ENCODE assay signal across 8 cellular contexts in genomic region chr22:37848587-37849088, GRCh38. TPM values are rescaled to one million over a fixed set of nuclear protein-coding genes. Genes with fewer than 3 reads are reported as not detected.
DNase-seq lines count a peak whose midpoint lies in the region; ATAC-seq and TF ChIP-seq lines count a peak whose summit lies in the region.

No MANE protein-coding gene starts in this region.

- H3K4me2 ChIP-seq in H9 (ENCODE audit: insufficient read depth, insufficient read length, low read length) = peak overlapping the region; percentile 100

- peak overlapping the region; percentile 90 for H3T11ph ChIP-seq in H9 (ENCODE audit: low read length)

- H3K4me3 ChIP-seq in fibroblast of villous mesenchyme (ENCODE audit: low read depth, low read length) = peak overlapping the region; percentile 94
- H3K4me3 ChIP-seq in psoas muscle = peak overlapping the region; percentile 87

- peaks cover 11 to 25% of the 10 kb centered on the region in 2 experiments for H3K4me1 Mint-ChIP-seq in H9
- H3K4me1 Mint-ChIP-seq in WTC11 = peaks cover 21% of the 10 kb centered on the region

- H3K27ac ChIP-seq in H9 (ENCODE audit: insufficient read length, low read depth, low read length) (peak overlapping the region; percentile 90), psoas muscle (peak overlapping the region; percentile 94)

- intact Hi-C loops in psoas muscle (cut with DNase I) = no loop called here

- no peak overlapping the region for H2AFZ ChIP-seq in H9 (ENCODE audit: low read length)

- no peak overlapping the region for H2BK12ac ChIP-seq in H9 (ENCODE audit: insufficient read length, low read depth, low read length)

- H3K27ac Mint-ChIP-seq in H9 (peak overlapping the region; percentile 97 to 100 (median 97)), WTC11 (peak overlapping the region; percentile 93)

- H2BK15ac ChIP-seq in H9 (ENCODE audit: low read depth, low read length) = no peak overlapping the region

- POLR2A ChIA-PET in WTC11 (lab: Charles Lee) = no interaction called here

- no peak overlapping the region for H4K5ac ChIP-seq in H9 (ENCODE audit: insufficient read length, low read depth, low read length)

- ATAC-seq in WTC11 = no peak
- ATAC-seq in psoas muscle = no peak
- no peak for ATAC-seq in HG03025 (IDR thresholded peaks at IDR 0.05; ENCODE audit: low FRiP score, unreplicated experiment)

- H3K18ac ChIP-seq in H9 (ENCODE audit: insufficient read length, low read depth, low read length) = peak overlapping the region; percentile 76

- H3K4ac ChIP-seq in H9 (ENCODE audit: low read depth, low read length) = peak overlapping the region; percentile 90

- H4K20me1 ChIP-seq in H9 (ENCODE audit: control insufficient read depth, insufficient read depth, insufficient read length) = no peaks in the 10 kb centered on the region

- H2AK5ac ChIP-seq in H9 (ENCODE audit: insufficient read length, low read length) = no peak overlapping the region

- WGBS in H9 (ENCODE audit: extremely low coverage, insufficient read length, low lambda C conversion rate) = no CpG with 5 or more reads among the region's 27 CpGs
- 23 to 33% (median 33%) methylated on average over 27 of the region's 27 CpGs for WGBS in psoas muscle, 3 donors

- peaks cover 8 to 35% of the 10 kb centered on the region in 2 donors for H3K36me3 ChIP-seq in psoas muscle (ENCODE audit: insufficient read depth in 1 of 2, low read depth in 1 of 2)

- DNase-seq in ACHN = peak; percentile 45
- DNase-seq in H9 = no peak
- no peak for DNase-seq in WTC11 (ENCODE audit: low spot score)
- DNase-seq in fibroblast of villous mesenchyme (ENCODE audit: low read depth) = peak; percentile 58
- DNase-seq in psoas muscle = no peak
- no peak for DNase-seq in activated CD4-positive, CD25-positive, alpha-beta regulatory T cell treated with anti-CD3 and anti-CD28 coated beads, Interleukin-2, amount 50 U/mL, for 72 hours
- DNase-seq in middle frontal gyrus (ENCODE audit: extremely low spot score, low spot score) = no peak

- H2BK120ac ChIP-seq in H9 (ENCODE audit: low read depth, low read length, poor library complexity, severe bottlenecking) = no peak overlapping the region

- no peak overlapping the region for H2BK20ac ChIP-seq in H9 (ENCODE audit: low read depth, low read length, poor library complexity, severe bottlenecking)

- H3K27me3 Mint-ChIP-seq in H9 (ENCODE audit: low read depth) (no peaks in the 10 kb centered on the region), WTC11 (ENCODE audit: low read depth) (no peaks in the 10 kb centered on the region)

- H3K4me1 ChIP-seq in H9 (ENCODE audit: insufficient read depth, low read length) = no peaks in the 10 kb centered on the region
- peaks cover 15% of the 10 kb centered on the region for H3K4me1 ChIP-seq in psoas muscle

- peaks cover 10% of the 10 kb centered on the region for H3K79me2 ChIP-seq in H9 (ENCODE audit: insufficient read depth, low read length)

- H3K27me3 ChIP-seq in H9 (ENCODE audit: insufficient read depth, low read length) = 0 out of 2 replicates have a peak, but pooled peaks cover 2% of the 10 kb centered on the region
- H3K27me3 ChIP-seq in psoas muscle (ENCODE audit: insufficient read depth in 3 of 3, low read length in 2 of 3) = no peaks in the 10 kb centered on the region

- H3K79me1 ChIP-seq in H9 (ENCODE audit: insufficient read depth, low read depth, low read length, poor library complexity, severe bottlenecking) = peaks cover 15% of the 10 kb centered on the region

- in situ Hi-C loops in ACHN (cut with HindIII; ENCODE audit: low pct_ligation_motif_present, low pct_unique_long_range_greater_than_20kb, low sequenced_read_pairs) = no loop called here

- peak overlapping the region; percentile 98 for H3K9ac ChIP-seq in H9 (ENCODE audit: extremely low read depth, insufficient read length, low read length)

- H3K4me3 Mint-ChIP-seq in H9 (peak overlapping the region; percentile 91 to 93), WTC11 (peak overlapping the region; percentile 84)

- CTCF ChIA-PET in WTC11 (lab: Charles Lee) = interaction anchor here (0.6 to 2.1 kb wide), 3 partner anchors 14 to 31 kb away, joined by 3 to 7 read pairs (median 6); no protein-coding TSS in a partner anchor

- H3K9me3 ChIP-seq in H9 (ENCODE audit: control insufficient read depth, low read depth, low read length) (no peaks in the 10 kb centered on the region), psoas muscle (no peaks in the 10 kb centered on the region)

- no peak overlapping the region for H4K8ac ChIP-seq in H9 (replicated peaks; ENCODE audit: insufficient read length, low read depth, low read length)

- no peak overlapping the region for H3K23ac ChIP-seq in H9 (ENCODE audit: insufficient read length, low read depth, low read length)

- H3K56ac ChIP-seq in H9 (ENCODE audit: insufficient read length, low read depth, low read length) = no peak overlapping the region

- no peak overlapping the region for H2BK5ac ChIP-seq in H9 (ENCODE audit: insufficient read length, low read length)

- no peak overlapping the region for H4K91ac ChIP-seq in H9 (ENCODE audit: insufficient read length, low read depth, low read length)

- peak overlapping the region; percentile 93; the same call in 1 of the 2 replicates for H3K14ac ChIP-seq in H9 (ENCODE audit: insufficient read depth, low read length)

- TF ChIP-seq CTCF in H9 (conservative IDR thresholded peaks at IDR 0.05) (no peak), WTC11 (IDR thresholded peaks at IDR 0.05) (no peak), fibroblast of villous mesenchyme (IDR thresholded peaks at IDR 0.05; ENCODE audit: insufficient read depth, low read depth, low read length) (no peak), psoas muscle (IDR thresholded peaks at IDR 0.05) (no peak)

- H3K36me3 Mint-ChIP-seq in H9 (ENCODE audit: insufficient read depth in 1 of 3, low read depth in 3 of 3) (peaks cover 33 to 40% (median 37%) of the 10 kb centered on the region in 3 experiments; a peak in 6 of 7 replicates), WTC11 (peaks cover 27% of the 10 kb centered on the region)

- H3K9me3 Mint-ChIP-seq in H9 (no peaks in the 10 kb centered on the region), WTC11 (peaks cover 5% of the 10 kb centered on the region; the same call in 1 of the 2 replicates)

- peaks cover 6% of the 10 kb centered on the region for H3K23me2 ChIP-seq in H9 (ENCODE audit: insufficient read length, low read depth, low read length, poor library complexity, severe bottlenecking)

TF ChIP-seq in WTC11, 78 proteins besides CTCF, POLR2A, EP300 and RAD21 (continues in another document):
- TF ChIP-seq MYBL2 (CRISPR knock-in tag; IDR thresholded peaks at IDR 0.05) (no peak), ZNF121 (CRISPR knock-in tag; IDR thresholded peaks at IDR 0.05) (no peak), TEAD4 (CRISPR knock-in tag; IDR thresholded peaks at IDR 0.05) (no peak), NR1H2 (CRISPR knock-in tag; IDR thresholded peaks at IDR 0.05) (no peak), SMAD3 (CRISPR knock-in tag; IDR thresholded peaks at IDR 0.05; ENCODE audit: borderline replicate concordance) (no peak), ZNF425 (CRISPR knock-in tag; conservative IDR thresholded peaks at IDR 0.05) (no peak), GTF2I (CRISPR knock-in tag; conservative IDR thresholded peaks at IDR 0.05) (no peak), ESRRA (CRISPR knock-in tag; IDR thresholded peaks at IDR 0.05; ENCODE audit: borderline replicate concordance) (no peak)

RNA-seq across cellular contexts. Expression of gene EIF3L, which starts 0.6 kb away (rescaled TPM):
- total RNA-seq in H9 (2021) = 736 and 739 TPM in 2 replicates
- 611 to 645 TPM (median 645 TPM) in 3 replicates for total RNA-seq in WTC11 (2021)
- total RNA-seq in fibroblast of villous mesenchyme = 230 and 285 TPM in 2 replicates
- 100 to 1,000 TPM; 369 to 483 (median 441) TPM for total RNA-seq in psoas muscle
- 100 to 1,000 TPM; 265 to 327 (median 310) TPM for polyA plus RNA-seq in psoas muscle

RNA-seq across cellular contexts. Expression of gene ANKRD54, which starts 4.5 kb away (rescaled TPM):
- total RNA-seq in H9 (2021) (14.4 and 15.3 TPM in 2 replicates), WTC11 (2021) (17.1 to 19.1 TPM (median 17.9 TPM) in 3 replicates), fibroblast of villous mesenchyme (24.8 and 28.5 TPM in 2 replicates), psoas muscle (10 to 100 TPM; 11.3 to 18.0 (median 12.5) TPM)
- 10 to 100 TPM; 12.0 to 37.2 (median 13.9) TPM for polyA plus RNA-seq in psoas muscle

RNA-seq across cellular contexts. Expression of gene GALR3, which starts 25.5 kb away (rescaled TPM):
- total RNA-seq in H9 (2021) (0.31 and 0.59 TPM in 2 replicates), WTC11 (2021) (0.69 to 0.89 TPM (median 0.79 TPM) in 3 replicates), fibroblast of villous mesenchyme (under 0.01 TPM in 1 of 2 replicates, not detected in the other), psoas muscle (under 1 TPM in 1 of 4 donors, not detected in 3; 0.32 TPM)
- polyA plus RNA-seq in psoas muscle = under 1 TPM in 1 of 3 donors, not detected in 2; 0.04 TPM

RNA-seq across cellular contexts. Expression of gene GCAT, which starts 40.9 kb away (rescaled TPM):
- total RNA-seq in H9 (2021) (26.9 and 28.8 TPM in 2 replicates), WTC11 (2021) (33.0 to 36.4 TPM (median 36.3 TPM) in 3 replicates), fibroblast of villous mesenchyme (20.3 and 31.1 TPM in 2 replicates), psoas muscle (10 to 100 TPM in 1 of 4 donors, 1 to 10 TPM in 3; 7.7 to 19.2 (median 9.3) TPM)
- 1 to 10 TPM; 5.4 to 8.3 (median 7.8) TPM for polyA plus RNA-seq in psoas muscle

RNA-seq across cellular contexts. Expression of gene MICALL1, which starts 57.5 kb away (rescaled TPM):
- 33.3 and 33.8 TPM in 2 replicates for total RNA-seq in H9 (2021)
- 34.1 to 47.2 TPM (median 38.6 TPM) in 3 replicates for total RNA-seq in WTC11 (2021)
- total RNA-seq in fibroblast of villous mesenchyme = 39.3 and 47.9 TPM in 2 replicates
- 10 to 100 TPM; 16.4 to 24.7 (median 18.9) TPM for total RNA-seq in psoas muscle
- 10 to 100 TPM; 10.3 to 16.9 (median 12.1) TPM for polyA plus RNA-seq in psoas muscle

Comparison
In these comparisons a context has a peak if more than half of its experiments do, and no peak if none do; other contexts are left out.
1. DNase-seq: peak in ACHN (single experiment) and fibroblast of villous mesenchyme (single experiment); none in H9 (single experiment), WTC11 (single experiment), psoas muscle (0 of 2), activated CD4-positive, CD25-positive, alpha-beta regulatory T cell treated with anti-CD3 and anti-CD28 coated beads, Interleukin-2, amount 50 U/mL, for 72 hours (single experiment) and middle frontal gyrus (single experiment).